12 cellular contexts compared by ENCODE assay signal in the genomic region with DNA sequence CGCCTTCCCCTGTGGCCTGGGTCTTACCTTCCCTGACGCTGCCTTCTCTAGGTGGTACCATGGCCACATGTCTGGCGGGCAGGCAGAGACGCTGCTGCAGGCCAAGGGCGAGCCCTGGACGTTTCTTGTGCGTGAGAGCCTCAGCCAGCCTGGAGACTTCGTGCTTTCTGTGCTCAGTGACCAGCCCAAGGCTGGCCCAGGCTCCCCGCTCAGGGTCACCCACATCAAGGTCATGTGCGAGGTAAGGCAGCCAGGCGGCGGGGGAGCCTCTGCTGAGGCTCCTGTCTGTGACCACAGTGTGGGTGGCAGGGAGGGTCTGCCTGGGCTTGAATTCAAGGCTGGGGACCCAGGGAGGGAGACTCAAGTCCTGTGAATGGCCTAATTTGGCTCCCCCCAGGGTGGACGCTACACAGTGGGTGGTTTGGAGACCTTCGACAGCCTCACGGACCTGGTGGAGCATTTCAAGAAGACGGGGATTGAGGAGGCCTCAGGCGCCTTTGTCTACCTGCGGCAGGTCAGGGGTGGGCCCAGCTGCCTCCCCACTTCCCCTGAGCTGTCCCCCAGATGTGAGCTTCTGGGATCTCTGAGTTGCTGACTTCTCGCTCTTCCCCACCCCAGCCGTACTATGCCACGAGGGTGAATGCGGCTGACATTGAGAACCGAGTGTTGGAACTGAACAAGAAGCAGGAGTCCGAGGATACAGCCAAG. TPM values are rescaled to one million over a fixed set of nuclear protein-coding genes. Genes with fewer than 3 reads are reported as not detected.
A peak's percentile ranks its signal among the peaks of the same experiment; 100 is the strongest.
DNase-seq lines count a peak whose midpoint lies in the region; ATAC-seq and TF ChIP-seq lines count a peak whose summit lies in the region.
"Had no signal": no experiment of that assay in that cellular context is flagged by ENCODE, and none has a peak within 500 bp of the region (broad histone marks: within the 10 kb centered on the region; RNA-seq: fewer than 3 reads in every experiment).

No MANE protein-coding gene starts in this region.

- DNase-seq in GM12864 (ENCODE audit: low read depth) (no peak), omental fat pad (ENCODE audit: low spot score) (no peak), SIG-M5 treated with dmso at 0.1 percent for 504 hours (lab: John Stamatoyannopoulos, UW; ENCODE audit: unreplicated experiment) (no peak)
- no peak for DNase-seq in stimulated activated effector memory CD8-positive, alpha-beta T cell treated with anti-CD3 and anti-CD28 coated beads, Interleukin-12 subunit alpha, Interleukin-12 subunit beta, amount 100 ng/mL, for 72 hours (ENCODE audit: low spot score in 2 of 2)
- DNase-seq: activated effector memory CD4-positive, alpha-beta T cell treated with anti-CD3 and anti-CD28 coated beads, Interleukin-2, amount 50 U/mL, for 16 hours; DMS79 treated with DMSO at 0.1 percent for 48 hours; IMR-90; NCI-H187 treated with DMSO at 0.1 percent for 48 hours had no signal

- H3K27me3 ChIP-seq in Loucy (ENCODE audit: insufficient read depth, low read length, poor library complexity, severe bottlenecking): no peaks in the 10 kb centered on the region

- H3K27ac Mint-ChIP-seq in dendritic cell treated with granulocyte-macrophage colony-stimulating factor and Interleukin-4, amounts not matched to agents 40 ng/mL and 50 ng/mL, for 4 days: peak overlapping the region; percentile 93
- peak overlapping the region; percentile 99 for H3K27ac Mint-ChIP-seq in stimulated activated effector memory CD8-positive, alpha-beta T cell treated with anti-CD3 and anti-CD28 coated beads, Interleukin-12 subunit alpha, Interleukin-12 subunit beta, amount 100 ng/mL, for 72 hours

- H3K36me3 ChIP-seq in Loucy (ENCODE audit: insufficient read depth, low read length): no peaks in the 10 kb centered on the region

- H3K9me3 Mint-ChIP-seq in dendritic cell treated with granulocyte-macrophage colony-stimulating factor and Interleukin-4, amounts not matched to agents 40 ng/mL and 50 ng/mL, for 4 days: no peaks in the 10 kb centered on the region
- H3K9me3 Mint-ChIP-seq in stimulated activated effector memory CD8-positive, alpha-beta T cell treated with anti-CD3 and anti-CD28 coated beads, Interleukin-12 subunit alpha, Interleukin-12 subunit beta, amount 100 ng/mL, for 72 hours: no peaks in the 10 kb centered on the region

- no peak for ATAC-seq in stimulated activated effector memory CD8-positive, alpha-beta T cell treated with anti-CD3 and anti-CD28 coated beads, Interleukin-12 subunit alpha, Interleukin-12 subunit beta, amount 100 ng/mL, for 72 hours
- ATAC-seq in omental fat pad (ENCODE audit: low FRiP score) (no peak), GM19023 (IDR thresholded peaks at IDR 0.05; ENCODE audit: unreplicated experiment) (no peak)

- H3K36me3 Mint-ChIP-seq in dendritic cell treated with granulocyte-macrophage colony-stimulating factor and Interleukin-4, amounts not matched to agents 40 ng/mL and 50 ng/mL, for 4 days (ENCODE audit: low read depth): peaks cover 86% of the 10 kb centered on the region
- peaks cover 85% of the 10 kb centered on the region for H3K36me3 Mint-ChIP-seq in stimulated activated effector memory CD8-positive, alpha-beta T cell treated with anti-CD3 and anti-CD28 coated beads, Interleukin-12 subunit alpha, Interleukin-12 subunit beta, amount 100 ng/mL, for 72 hours

- no peaks in the 10 kb centered on the region for H3K9me3 ChIP-seq in Loucy (ENCODE audit: insufficient read depth, low read depth, low read length)

- intact Hi-C loops in dendritic cell treated with granulocyte-macrophage colony-stimulating factor and Interleukin-4, amounts not matched to agents 40 ng/mL and 50 ng/mL, for 4 days (cut with micrococcal nuclease): no loop called here

- no peaks in the 10 kb centered on the region for H3K27me3 Mint-ChIP-seq in dendritic cell treated with granulocyte-macrophage colony-stimulating factor and Interleukin-4, amounts not matched to agents 40 ng/mL and 50 ng/mL, for 4 days

- TF ChIP-seq CTCF in GM12864 (IDR thresholded peaks at IDR 0.05; ENCODE audit: low read depth, low read length, missing control alignments): no peak
- TF ChIP-seq CTCF in Loucy (conservative IDR thresholded peaks at IDR 0.05; ENCODE audit: low read length): no peak
- TF ChIP-seq CTCF in omental fat pad (IDR thresholded peaks at IDR 0.05): no peak

- H3K4me1 ChIP-seq in Loucy (ENCODE audit: insufficient read depth, low read length, poor library complexity, severe bottlenecking): peaks cover 87% of the 10 kb centered on the region

- no peaks in the 10 kb centered on the region for H4K20me1 ChIP-seq in Loucy (ENCODE audit: insufficient read depth, low read length, poor library complexity, severe bottlenecking)

- peak overlapping the region; percentile 97 for H3K9ac ChIP-seq in Loucy (ENCODE audit: low read depth, low read length, poor library complexity, severe bottlenecking)

- H3F3A ChIP-seq in Loucy (ENCODE audit: low read depth): no peaks in the 10 kb centered on the region

- H3K4me3 Mint-ChIP-seq in dendritic cell treated with granulocyte-macrophage colony-stimulating factor and Interleukin-4, amounts not matched to agents 40 ng/mL and 50 ng/mL, for 4 days: peak overlapping the region; percentile 95
- peak overlapping the region; percentile 80 for H3K4me3 Mint-ChIP-seq in stimulated activated effector memory CD8-positive, alpha-beta T cell treated with anti-CD3 and anti-CD28 coated beads, Interleukin-12 subunit alpha, Interleukin-12 subunit beta, amount 100 ng/mL, for 72 hours

- H3K4me3 ChIP-seq in GM12864 (ENCODE audit: low read depth, low read length) (peak overlapping the region; percentile 93), Loucy (ENCODE audit: low read length, poor library complexity, severe bottlenecking) (peak overlapping the region; percentile 91)
- H3K4me3 ChIP-seq: lung had no signal

- peaks cover 95% of the 10 kb centered on the region for H3K79me2 ChIP-seq in Loucy (ENCODE audit: insufficient read depth, low read length)

- H3K4me1 Mint-ChIP-seq in dendritic cell treated with granulocyte-macrophage colony-stimulating factor and Interleukin-4, amounts not matched to agents 40 ng/mL and 50 ng/mL, for 4 days (ENCODE audit: low read depth): peaks cover 84% of the 10 kb centered on the region
- peaks cover 80% of the 10 kb centered on the region for H3K4me1 Mint-ChIP-seq in stimulated activated effector memory CD8-positive, alpha-beta T cell treated with anti-CD3 and anti-CD28 coated beads, Interleukin-12 subunit alpha, Interleukin-12 subunit beta, amount 100 ng/mL, for 72 hours

- no peak overlapping the region for H2AFZ ChIP-seq in Loucy (ENCODE audit: low read length)

- H3K4me2 ChIP-seq in Loucy (ENCODE audit: low read depth, low read length, poor library complexity, severe bottlenecking): peak overlapping the region; percentile 97

- H3K9me2 ChIP-seq in Loucy (replicated peaks; ENCODE audit: low read depth, low read length): no peaks in the 10 kb centered on the region

RNA-seq across cellular contexts. Expression of a gene that starts 3.8 kb away (rescaled TPM):
- 10 to 100 TPM; 19.8 to 42.3 (median 35.9) TPM for total RNA-seq in omental fat pad

RNA-seq across cellular contexts. Expression of a gene that starts 11.1 kb away (rescaled TPM):
- 100 to 1,000 TPM; 280 to 555 (median 413) TPM for total RNA-seq in omental fat pad

RNA-seq across cellular contexts. Expression of a gene that starts 11.3 kb away (rescaled TPM):
- total RNA-seq in omental fat pad: not detected
- total RNA-seq: IMR-90, lung had no signal

RNA-seq across cellular contexts. Expression of a gene that starts 15.6 kb away (rescaled TPM):
- total RNA-seq in omental fat pad: 100 to 1,000 TPM; 173 to 218 (median 189) TPM

RNA-seq across cellular contexts. Expression of a gene that starts 15.8 kb away (rescaled TPM):
- total RNA-seq in omental fat pad: 10 to 100 TPM; 28.8 to 47.1 (median 30.8) TPM
